In the genomic region with DNA sequence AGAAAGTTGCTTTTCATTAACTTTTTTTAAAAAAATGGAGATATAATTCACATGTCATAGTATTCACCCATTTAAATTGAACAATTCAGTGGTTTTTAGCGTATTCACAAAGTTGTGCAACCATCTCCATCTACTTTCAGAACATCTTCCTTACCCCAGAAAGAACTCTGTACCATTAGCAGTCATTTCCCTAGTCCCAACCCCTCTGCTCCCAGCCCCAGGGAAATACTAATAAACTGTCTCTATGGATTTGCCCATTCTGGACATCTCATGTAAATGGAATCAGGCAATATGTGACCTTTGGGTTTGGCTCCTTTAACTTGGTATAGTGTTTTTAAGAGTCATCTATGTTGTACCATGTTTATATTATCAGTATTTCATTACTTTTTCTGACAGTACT, we compare ENCODE assay signal across 32 cellular contexts.
"Had no signal": no experiment of that assay in that cellular context is flagged by ENCODE, and none has a peak within 500 bp of the region (broad histone marks: within the 10 kb centered on the region; RNA-seq: fewer than 3 reads in every experiment).

No MANE protein-coding gene starts in this region.

- H3K27ac ChIP-seq: adrenal gland, body of pancreas had no signal

- H3K9me3 Mint-ChIP-seq: activated CD4-positive, alpha-beta memory T cell treated with anti-CD3 and anti-CD28 coated beads for 36 hours; activated CD4-positive, alpha-beta T cell treated with anti-CD3 and anti-CD28 coated beads, Interleukin-2, amount 10 ng/mL, durations not matched to agents 24 days and 14 days; activated naive CD4-positive, alpha-beta T cell treated with anti-CD3 and anti-CD28 coated beads for 36 hours; activated naive CD4-positive, alpha-beta T cell treated with anti-CD3 and anti-CD28 coated beads, Interleukin-2, amount 50 U/mL, for 24 hours; activated naive CD8-positive, alpha-beta T cell treated with anti-CD3 and anti-CD28 coated beads for 36 hours; activated naive CD8-positive, alpha-beta T cell treated with anti-CD3 and anti-CD28 coated beads, Interleukin-2, amount 50 U/mL, for 24 hours; activated T-helper 1 cell treated with anti-CD3 and anti-CD28 coated beads, Interleukin-12 subunit alpha, Interleukin-12 subunit beta, Interleukin-2, Interleukin-4 antibody, amounts not matched to agents 30 ng/mL and 10 ng/mL and 1 ng/mL, durations not matched to agents 14 hours and 24 hours and 36 hours; activated T-helper 2 cell treated with anti-CD3 and anti-CD28 coated beads, Interferon-gamma antibody, Interleukin-2, Interleukin-4, amounts not matched to agents 10 μg/mL and 5 μg/mL and 100 μg/mL, durations not matched to agents 14 hours and 24 hours and 36 hours; endodermal cell; T-helper 2 cell treated with Interferon-gamma antibody and Interleukin-4, amounts not matched to agents 5 μg/mL and 100 μg/mL, for 36 hours had no signal

- H3K4me3 ChIP-seq: adrenal gland, body of pancreas had no signal

- FAIRE-seq: colon, frontal cortex had no signal

- H3K36me3 Mint-ChIP-seq: activated CD4-positive, alpha-beta memory T cell treated with anti-CD3 and anti-CD28 coated beads for 36 hours; activated naive CD4-positive, alpha-beta T cell treated with anti-CD3 and anti-CD28 coated beads, Interleukin-2, amount 50 U/mL, for 24 hours; activated naive CD8-positive, alpha-beta T cell treated with anti-CD3 and anti-CD28 coated beads for 36 hours had no signal

- DNase-seq: activated CD4-positive, alpha-beta memory T cell treated with anti-CD3 and anti-CD28 coated beads for 36 hours; activated CD4-positive, alpha-beta T cell treated with anti-CD3 and anti-CD28 coated beads for 36 hours; activated CD4-positive, alpha-beta T cell treated with anti-CD3 and anti-CD28 coated beads, Interleukin-2, amount 10 ng/mL, durations not matched to agents 24 days and 14 days; activated CD4-positive, CD25-positive, alpha-beta regulatory T cell; activated CD4-positive, CD25-positive, alpha-beta regulatory T cell treated with anti-CD3 and anti-CD28 coated beads, Interleukin-2, amount 50 U/mL, for 72 hours; activated CD8-positive, alpha-beta memory T cell treated with anti-CD3 and anti-CD28 coated beads, Interleukin-2, amount 10 ng/mL, durations not matched to agents 7 days and 5 days; activated CD8-positive, alpha-beta memory T cell treated with anti-CD3 and anti-CD28 coated beads, Interleukin-2, amount 50 U/mL, for 4 hours; activated CD8-positive, alpha-beta T cell treated with anti-CD3 and anti-CD28 coated beads, Interleukin-2, amount 10 ng/mL, durations not matched to agents 7 days and 5 days; activated effector memory CD4-positive, alpha-beta T cell treated with anti-CD3 and anti-CD28 coated beads, Interleukin-2, amount 50 U/mL, for 16 hours; activated naive CD4-positive, alpha-beta T cell treated with anti-CD3 and anti-CD28 coated beads for 36 hours; activated naive CD8-positive, alpha-beta T cell treated with anti-CD3 and anti-CD28 coated beads for 36 hours; activated naive CD8-positive, alpha-beta T cell treated with anti-CD3 and anti-CD28 coated beads, Interleukin-2, amount 50 U/mL, for 24 hours; activated T-cell treated with anti-CD3 and anti-CD28 coated beads, Interleukin-2, amount 50 U/mL, for 1 hour; activated T-cell treated with anti-CD3 and anti-CD28 coated beads, Interleukin-2, amount 50 U/mL, for 48 hours; adrenal gland; amygdala; aorta; body of pancreas; caudate nucleus; effector CD8-positive, alpha-beta T cell; endodermal cell; foreskin fibroblast; head of caudate nucleus; T-helper 17 cell; T1000 had no signal

- H3K27me3 ChIP-seq: adrenal gland, body of pancreas had no signal

- H3K36me3 ChIP-seq: adrenal gland had no signal

- H3K4me3 Mint-ChIP-seq: activated CD4-positive, alpha-beta memory T cell treated with anti-CD3 and anti-CD28 coated beads for 36 hours; activated CD4-positive, alpha-beta T cell treated with anti-CD3 and anti-CD28 coated beads for 36 hours; activated CD4-positive, alpha-beta T cell treated with anti-CD3 and anti-CD28 coated beads, Interleukin-2, amount 10 ng/mL, durations not matched to agents 24 days and 14 days; activated CD8-positive, alpha-beta memory T cell treated with anti-CD3 and anti-CD28 coated beads, Interleukin-2, amount 10 ng/mL, durations not matched to agents 7 days and 5 days; activated CD8-positive, alpha-beta T cell treated with anti-CD3 and anti-CD28 coated beads, Interleukin-2, amount 10 ng/mL, durations not matched to agents 7 days and 5 days; activated naive CD4-positive, alpha-beta T cell treated with anti-CD3 and anti-CD28 coated beads for 36 hours; activated naive CD4-positive, alpha-beta T cell treated with anti-CD3 and anti-CD28 coated beads, Interleukin-2, amount 50 U/mL, for 24 hours; activated naive CD8-positive, alpha-beta T cell treated with anti-CD3 and anti-CD28 coated beads for 36 hours; activated naive CD8-positive, alpha-beta T cell treated with anti-CD3 and anti-CD28 coated beads, Interleukin-2, amount 50 U/mL, for 24 hours; activated T-helper 1 cell treated with anti-CD3 and anti-CD28 coated beads, Interleukin-12 subunit alpha, Interleukin-12 subunit beta, Interleukin-2, Interleukin-4 antibody, amounts not matched to agents 30 ng/mL and 10 ng/mL and 1 ng/mL, durations not matched to agents 14 hours and 24 hours and 36 hours; endodermal cell; T-helper 17 cell; T-helper 2 cell treated with Interferon-gamma antibody and Interleukin-4, amounts not matched to agents 5 μg/mL and 100 μg/mL, for 36 hours had no signal

- H3K9me3 ChIP-seq: adrenal gland, body of pancreas had no signal

- H3K27ac Mint-ChIP-seq: activated CD4-positive, alpha-beta memory T cell treated with anti-CD3 and anti-CD28 coated beads for 36 hours; activated CD4-positive, alpha-beta T cell treated with anti-CD3 and anti-CD28 coated beads for 36 hours; activated CD4-positive, alpha-beta T cell treated with anti-CD3 and anti-CD28 coated beads, Interleukin-2, amount 10 ng/mL, durations not matched to agents 24 days and 14 days; activated CD8-positive, alpha-beta memory T cell treated with anti-CD3 and anti-CD28 coated beads, Interleukin-2, amount 10 ng/mL, durations not matched to agents 7 days and 5 days; activated CD8-positive, alpha-beta T cell treated with anti-CD3 and anti-CD28 coated beads, Interleukin-2, amount 10 ng/mL, durations not matched to agents 7 days and 5 days; activated naive CD4-positive, alpha-beta T cell treated with anti-CD3 and anti-CD28 coated beads for 36 hours; activated naive CD4-positive, alpha-beta T cell treated with anti-CD3 and anti-CD28 coated beads, Interleukin-2, amount 50 U/mL, for 24 hours; activated naive CD8-positive, alpha-beta T cell treated with anti-CD3 and anti-CD28 coated beads for 36 hours; activated naive CD8-positive, alpha-beta T cell treated with anti-CD3 and anti-CD28 coated beads, Interleukin-2, amount 50 U/mL, for 24 hours; activated T-helper 1 cell treated with anti-CD3 and anti-CD28 coated beads, Interleukin-12 subunit alpha, Interleukin-12 subunit beta, Interleukin-2, Interleukin-4 antibody, amounts not matched to agents 30 ng/mL and 10 ng/mL and 1 ng/mL, durations not matched to agents 14 hours and 24 hours and 36 hours; activated T-helper 2 cell treated with anti-CD3 and anti-CD28 coated beads, Interferon-gamma antibody, Interleukin-2, Interleukin-4, amounts not matched to agents 10 μg/mL and 5 μg/mL and 100 μg/mL, durations not matched to agents 14 hours and 24 hours and 36 hours; endodermal cell; T-helper 17 cell; T-helper 2 cell treated with Interferon-gamma antibody and Interleukin-4, amounts not matched to agents 5 μg/mL and 100 μg/mL, for 36 hours had no signal

- H3K4me1 Mint-ChIP-seq: T-helper 17 cell had no signal

- ATAC-seq: activated CD4-positive, alpha-beta T cell treated with anti-CD3 and anti-CD28 coated beads for 36 hours; activated CD8-positive, alpha-beta memory T cell treated with anti-CD3 and anti-CD28 coated beads, Interleukin-2, amount 10 ng/mL, durations not matched to agents 7 days and 5 days; activated CD8-positive, alpha-beta T cell treated with anti-CD3 and anti-CD28 coated beads, Interleukin-2, amount 10 ng/mL, durations not matched to agents 7 days and 5 days; activated naive CD8-positive, alpha-beta T cell treated with anti-CD3 and anti-CD28 coated beads, Interleukin-2, amount 50 U/mL, for 24 hours; body of pancreas; esophagus mucosa; T-helper 17 cell had no signal
